ENCODE assay signal across 25 cellular contexts in genomic region chr6:33992191-33992590, GRCh38.
"Had no signal": no experiment of that assay in that cellular context is flagged by ENCODE, and none has a peak within 500 bp of the region (broad histone marks: within the 10 kb centered on the region; RNA-seq: fewer than 3 reads in every experiment).

No MANE protein-coding gene starts in this region.

- H3K36me3 ChIP-seq: breast epithelium, gastroesophageal sphincter, right atrium auricular region, transverse colon had no signal

- H3K9me3 ChIP-seq: breast epithelium, right atrium auricular region had no signal

- ATAC-seq: activated CD8-positive, alpha-beta T cell treated with anti-CD3 and anti-CD28 coated beads for 36 hours; activated naive CD4-positive, alpha-beta T cell treated with anti-CD3 and anti-CD28 coated beads, Interleukin-2, amount 50 U/mL, for 72 hours; activated T-cell treated with anti-CD3 and anti-CD28 coated beads, Interleukin-2, amount 50 U/mL, for 4 hours; activated T-helper 17 cell treated with anti-CD3 and anti-CD28 coated beads, Interleukin-2, amount 50 U/mL, for 72 hours; effector memory CD8-positive, alpha-beta T cell; gastroesophageal sphincter; left colon; naive thymus-derived CD8-positive, alpha-beta T cell; SK-N-SH treated with all-trans-retinoic acid at 6 μM for 48 hours; stimulated activated naive B cell treated with anti-CD40 and anti-IgM and Interleukin-4, amounts not matched to agents 10 μg/mL and 1 μg/mL and 100 μg/mL, for 72 hours; T-helper 17 cell had no signal

- H3K27ac ChIP-seq: breast epithelium, dorsolateral prefrontal cortex, gastroesophageal sphincter, hepatocyte, parathyroid adenoma, right atrium auricular region, transverse colon had no signal

- H3K4me1 ChIP-seq: breast epithelium, gastroesophageal sphincter, parathyroid adenoma, right atrium auricular region had no signal

- H3K4me3 ChIP-seq: breast epithelium, dorsolateral prefrontal cortex, gastroesophageal sphincter, hepatocyte, right atrium auricular region, transverse colon had no signal

- H3K27me3 ChIP-seq: breast epithelium, hepatocyte, right atrium auricular region, transverse colon had no signal

- DNase-seq: activated B cell treated with CpG ODN at 0.5 μM for 24 hours; activated CD4-positive, alpha-beta T cell treated with anti-CD3 and anti-CD28 coated beads for 48 hours; activated CD8-positive, alpha-beta T cell treated with anti-CD3 and anti-CD28 coated beads for 36 hours; activated naive CD4-positive, alpha-beta T cell; activated T-cell treated with anti-CD3 and anti-CD28 coated beads, Interleukin-2, amount 50 U/mL, for 4 hours; central memory CD4-positive, alpha-beta T cell; effector memory CD8-positive, alpha-beta T cell; naive thymus-derived CD8-positive, alpha-beta T cell; nucleus accumbens; stimulated activated CD4-positive, alpha-beta T cell treated with anti-CD3 and anti-CD28 coated beads, Interleukin-15, amount 100 ng/mL, for 24 hours; stimulated activated CD4-positive, alpha-beta T cell treated with anti-CD3 and anti-CD28 coated beads, Interleukin-2, amount 100 ng/mL, for 24 hours; stimulated activated naive B cell treated with anti-CD40 and anti-IgM and Interleukin-4, amounts not matched to agents 10 μg/mL and 1 μg/mL and 100 μg/mL, for 72 hours; T-helper 17 cell; T1000 had no signal
